In genomic region chr3:172302176-172302575, GRCh38 we compare ENCODE assay signal across 24 cellular contexts.
DNase-seq lines count a peak whose midpoint lies in the region; ATAC-seq and TF ChIP-seq lines count a peak whose summit lies in the region.
"Had no signal": no experiment of that assay in that cellular context is flagged by ENCODE, and none has a peak within 500 bp of the region (broad histone marks: within the 10 kb centered on the region; RNA-seq: fewer than 3 reads in every experiment).

No MANE protein-coding gene starts in this region.

- peaks cover 91% of the 10 kb centered on the region for H3K36me3 Mint-ChIP-seq in dendritic cell treated with granulocyte-macrophage colony-stimulating factor and Interleukin-4, amounts not matched to agents 40 ng/mL and 50 ng/mL, for 4 days (ENCODE audit: low read depth)
- H3K36me3 Mint-ChIP-seq in neural crest cell (ENCODE audit: low read depth): no peaks in the 10 kb centered on the region
- peaks cover 3% of the 10 kb centered on the region for H3K36me3 Mint-ChIP-seq in T-helper 2 cell treated with Interferon-gamma antibody and Interleukin-4, amounts not matched to agents 5 μg/mL and 100 μg/mL, for 36 hours (ENCODE audit: low read depth)

- H3K27me3 Mint-ChIP-seq in dendritic cell treated with granulocyte-macrophage colony-stimulating factor and Interleukin-4, amounts not matched to agents 40 ng/mL and 50 ng/mL, for 4 days: no peaks in the 10 kb centered on the region
- H3K27me3 Mint-ChIP-seq in neural crest cell (ENCODE audit: low read depth): no peaks in the 10 kb centered on the region
- no peaks in the 10 kb centered on the region for H3K27me3 Mint-ChIP-seq in T-helper 2 cell treated with Interferon-gamma antibody and Interleukin-4, amounts not matched to agents 5 μg/mL and 100 μg/mL, for 36 hours (ENCODE audit: low read depth)
- H3K27me3 Mint-ChIP-seq: CD4-positive, CD25-positive, alpha-beta regulatory T cell had no signal

- H3K4me1 ChIP-seq in right atrium auricular region (peaks cover 4 to 11% of the 10 kb centered on the region in 2 donors), subcutaneous abdominal adipose tissue (ENCODE audit: control insufficient read depth in 5 of 5, insufficient read depth in 5 of 5, low read length in 5 of 5) (peaks cover 0 to 11% (median 6%) of the 10 kb centered on the region in 5 donors)

- H3K4me3 Mint-ChIP-seq in dendritic cell treated with granulocyte-macrophage colony-stimulating factor and Interleukin-4, amounts not matched to agents 40 ng/mL and 50 ng/mL, for 4 days: no peak overlapping the region
- no peak overlapping the region for H3K4me3 Mint-ChIP-seq in neural crest cell
- H3K4me3 Mint-ChIP-seq in T-helper 2 cell treated with Interferon-gamma antibody and Interleukin-4, amounts not matched to agents 5 μg/mL and 100 μg/mL, for 36 hours: no peak overlapping the region
- H3K4me3 Mint-ChIP-seq: CD4-positive, CD25-positive, alpha-beta regulatory T cell had no signal

- H3K27ac Mint-ChIP-seq in dendritic cell treated with granulocyte-macrophage colony-stimulating factor and Interleukin-4, amounts not matched to agents 40 ng/mL and 50 ng/mL, for 4 days: peak overlapping the region; percentile 26
- H3K27ac Mint-ChIP-seq in neural crest cell (ENCODE audit: unreplicated experiment): peak overlapping the region; percentile 1
- no peak overlapping the region for H3K27ac Mint-ChIP-seq in T-helper 2 cell treated with Interferon-gamma antibody and Interleukin-4, amounts not matched to agents 5 μg/mL and 100 μg/mL, for 36 hours
- H3K27ac Mint-ChIP-seq: CD4-positive, CD25-positive, alpha-beta regulatory T cell had no signal

- H3K27me3 ChIP-seq in right atrium auricular region (no peaks in the 10 kb centered on the region), subcutaneous abdominal adipose tissue (ENCODE audit: control insufficient read depth in 5 of 5, insufficient read depth in 4 of 5, low read length in 5 of 5) (no peaks in the 10 kb centered on the region)
- H3K27me3 ChIP-seq: BE2C, SJCRH30 had no signal

- H3K27ac ChIP-seq in right atrium auricular region: no peak overlapping the region
- H3K27ac ChIP-seq in subcutaneous abdominal adipose tissue (ENCODE audit: low read depth, low read length): peak overlapping the region; percentile 31
- H3K27ac ChIP-seq: SJCRH30 had no signal

- no peaks in the 10 kb centered on the region for H3K9me3 Mint-ChIP-seq in dendritic cell treated with granulocyte-macrophage colony-stimulating factor and Interleukin-4, amounts not matched to agents 40 ng/mL and 50 ng/mL, for 4 days
- H3K9me3 Mint-ChIP-seq in neural crest cell: no peaks in the 10 kb centered on the region
- H3K9me3 Mint-ChIP-seq in T-helper 2 cell treated with Interferon-gamma antibody and Interleukin-4, amounts not matched to agents 5 μg/mL and 100 μg/mL, for 36 hours: no peaks in the 10 kb centered on the region
- H3K9me3 Mint-ChIP-seq: CD4-positive, CD25-positive, alpha-beta regulatory T cell had no signal

- H3K4me1 Mint-ChIP-seq in dendritic cell treated with granulocyte-macrophage colony-stimulating factor and Interleukin-4, amounts not matched to agents 40 ng/mL and 50 ng/mL, for 4 days (ENCODE audit: low read depth): peaks cover 8% of the 10 kb centered on the region
- no peaks in the 10 kb centered on the region for H3K4me1 Mint-ChIP-seq in neural crest cell
- H3K4me1 Mint-ChIP-seq in T-helper 2 cell treated with Interferon-gamma antibody and Interleukin-4, amounts not matched to agents 5 μg/mL and 100 μg/mL, for 36 hours (ENCODE audit: low read depth): no peaks in the 10 kb centered on the region

- no peak overlapping the region for H3K4me3 ChIP-seq in right atrium auricular region
- H3K4me3 ChIP-seq in subcutaneous abdominal adipose tissue (ENCODE audit: low read depth in 1 of 5, low read length in 5 of 5): no peak overlapping the region
- H3K4me3 ChIP-seq: GM12878, SJCRH30 had no signal

- ATAC-seq in left ventricle myocardium superior: peak; percentile 32
- ATAC-seq in GM18907 (IDR thresholded peaks at IDR 0.05; ENCODE audit: unreplicated experiment): no peak
- ATAC-seq in HG03342 (IDR thresholded peaks at IDR 0.05; ENCODE audit: unreplicated experiment): no peak
- ATAC-seq: GM12878, Panc1 had no signal

- no peak overlapping the region for H3K9ac ChIP-seq in subcutaneous abdominal adipose tissue (ENCODE audit: low read length in 5 of 5)

- no peak for TF ChIP-seq CTCF in right atrium auricular region (IDR thresholded peaks at IDR 0.05)
- TF ChIP-seq CTCF in neural crest cell (conservative IDR thresholded peaks at IDR 0.05): no peak

- intact Hi-C loops in left ventricle myocardium superior (cut with micrococcal nuclease): no loop called here
- intact Hi-C loops in dendritic cell treated with granulocyte-macrophage colony-stimulating factor and Interleukin-4, amounts not matched to agents 40 ng/mL and 50 ng/mL, for 4 days (cut with micrococcal nuclease): no loop called here

- H3K36me3 ChIP-seq in right atrium auricular region (peaks cover 35% of the 10 kb centered on the region), subcutaneous abdominal adipose tissue (ENCODE audit: control insufficient read depth in 5 of 5, insufficient read depth in 5 of 5, low read length in 5 of 5) (peaks cover 22 to 43% (median 32%) of the 10 kb centered on the region in 5 donors)

- DNase-seq in left ventricle myocardium superior: no peak
- DNase-seq in right atrium auricular region (ENCODE audit: low spot score): no peak
- no peak for DNase-seq in neural crest cell (ENCODE audit: low read depth, low spot score)
- DNase-seq in T-helper 2 cell treated with Interferon-gamma antibody and Interleukin-4, amounts not matched to agents 5 μg/mL and 100 μg/mL, for 36 hours (ENCODE audit: low spot score): no peak
- DNase-seq: 8988T; BE2C; Caco-2; CD4-positive, CD25-positive, alpha-beta regulatory T cell; DMS153; GF-D8; GOT3; Kasumi-1; NCI-H1092 treated with DMSO at 0.1 percent for 48 hours; NCI-H146; NCI-H2029 treated with DMSO at 0.1 percent for 48 hours; NCI-H2171; NCI-H446 treated with DMSO at 0.1 percent for 48 hours; SJCRH30 had no signal

- H3K9me3 ChIP-seq in right atrium auricular region: no peaks in the 10 kb centered on the region
- no peaks in the 10 kb centered on the region for H3K9me3 ChIP-seq in subcutaneous abdominal adipose tissue (ENCODE audit: control insufficient read depth in 5 of 5, low read length in 5 of 5)
- H3K9me3 ChIP-seq: BE2C, Caco-2, SJCRH30 had no signal
